8 cellular contexts compared by ENCODE assay signal in the genomic region with DNA sequence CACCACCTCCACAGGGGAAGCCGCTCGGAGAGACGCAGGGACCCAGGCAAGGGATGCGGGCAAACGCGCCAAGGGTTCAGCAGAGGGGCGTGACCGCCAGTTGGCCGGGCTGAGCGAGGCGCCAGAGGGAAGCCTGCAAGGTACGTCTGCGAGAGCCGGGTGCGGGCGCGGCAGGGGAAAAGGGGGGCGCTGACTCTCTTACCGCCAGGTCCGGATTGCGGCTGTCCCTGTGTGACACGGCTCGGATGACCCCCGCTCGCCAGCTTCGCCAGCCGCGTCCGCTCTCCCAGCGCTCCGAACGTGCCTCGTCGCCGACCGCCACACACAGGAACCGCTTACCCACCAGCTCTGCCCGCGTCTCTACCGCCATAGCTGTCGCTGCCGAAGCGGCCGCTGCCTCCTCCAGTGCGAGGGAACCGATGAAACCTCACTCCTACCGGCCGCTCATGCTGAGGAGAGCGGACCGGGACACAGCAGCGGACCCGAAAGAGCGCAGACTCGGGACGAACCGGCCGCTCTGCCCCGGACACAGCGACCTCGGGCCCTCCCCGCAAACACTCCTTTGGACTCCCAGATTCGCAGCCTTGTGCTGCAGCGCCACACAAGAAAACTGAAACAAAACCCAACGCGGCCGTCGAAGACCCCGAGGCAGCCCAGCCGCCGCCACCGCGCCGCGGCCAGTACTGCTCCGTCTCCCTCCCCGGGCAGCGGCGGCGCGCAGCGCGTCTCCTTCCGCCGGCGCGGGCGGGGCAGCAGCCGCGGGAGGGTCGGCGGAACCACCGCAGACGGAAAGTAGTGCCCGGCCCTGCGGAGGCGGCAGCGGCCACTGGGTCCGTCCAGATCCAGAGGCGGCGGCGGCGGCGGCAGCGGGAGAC. TPM values are rescaled to one million over a fixed set of nuclear protein-coding genes. Genes with fewer than 3 reads are reported as not detected.
DNase-seq lines count a peak whose midpoint lies in the region; ATAC-seq, FAIRE-seq and TF ChIP-seq lines count a peak whose summit lies in the region.

A gene with protein sequence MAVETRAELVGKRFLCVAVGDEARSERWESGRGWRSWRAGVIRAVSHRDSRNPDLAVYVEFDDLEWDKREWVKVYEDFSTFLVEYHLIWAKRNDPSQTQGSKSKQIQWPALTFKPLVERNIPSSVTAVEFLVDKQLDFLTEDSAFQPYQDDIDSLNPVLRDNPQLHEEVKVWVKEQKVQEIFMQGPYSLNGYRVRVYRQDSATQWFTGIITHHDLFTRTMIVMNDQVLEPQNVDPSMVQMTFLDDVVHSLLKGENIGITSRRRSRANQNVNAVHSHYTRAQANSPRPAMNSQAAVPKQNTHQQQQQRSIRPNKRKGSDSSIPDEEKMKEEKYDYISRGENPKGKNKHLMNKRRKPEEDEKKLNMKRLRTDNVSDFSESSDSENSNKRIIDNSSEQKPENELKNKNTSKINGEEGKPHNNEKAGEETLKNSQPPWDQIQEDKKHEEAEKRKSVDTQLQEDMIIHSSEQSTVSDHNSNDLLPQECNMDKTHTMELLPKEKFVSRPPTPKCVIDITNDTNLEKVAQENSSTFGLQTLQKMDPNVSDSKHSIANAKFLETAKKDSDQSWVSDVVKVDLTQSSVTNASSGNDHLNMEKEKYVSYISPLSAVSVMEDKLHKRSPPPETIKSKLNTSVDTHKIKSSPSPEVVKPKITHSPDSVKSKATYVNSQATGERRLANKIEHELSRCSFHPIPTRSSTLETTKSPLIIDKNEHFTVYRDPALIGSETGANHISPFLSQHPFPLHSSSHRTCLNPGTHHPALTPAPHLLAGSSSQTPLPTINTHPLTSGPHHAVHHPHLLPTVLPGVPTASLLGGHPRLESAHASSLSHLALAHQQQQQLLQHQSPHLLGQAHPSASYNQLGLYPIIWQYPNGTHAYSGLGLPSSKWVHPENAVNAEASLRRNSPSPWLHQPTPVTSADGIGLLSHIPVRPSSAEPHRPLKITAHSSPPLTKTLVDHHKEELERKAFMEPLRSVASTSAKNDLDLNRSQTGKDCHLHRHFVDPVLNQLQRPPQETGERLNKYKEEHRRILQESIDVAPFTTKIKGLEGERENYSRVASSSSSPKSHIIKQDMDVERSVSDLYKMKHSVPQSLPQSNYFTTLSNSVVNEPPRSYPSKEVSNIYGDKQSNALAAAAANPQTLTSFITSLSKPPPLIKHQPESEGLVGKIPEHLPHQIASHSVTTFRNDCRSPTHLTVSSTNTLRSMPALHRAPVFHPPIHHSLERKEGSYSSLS (N-terminal part only) (minus strand): TSS at position 685 of the 875 bp plus-strand sequence. CDS start 315 bp downstream, at position 370.

- no peak for TF ChIP-seq POLR2A in breast epithelium (IDR thresholded peaks at IDR 0.05)

- peak within 1 kb of the TSS; percentile 97 for H3K4me3 ChIP-seq in WERI-Rb-1 (ENCODE audit: low read depth, low read length)
- H3K4me3 ChIP-seq in breast epithelium: peak within 1 kb of the TSS; percentile 83 to 89 (median 88)
- peak within 1 kb of the TSS; percentile 87 for H3K4me3 ChIP-seq in iPS-20b (ENCODE audit: low read length)
- peak within 1 kb of the TSS; percentile 68 to 93 for H3K4me3 ChIP-seq in small intestine (ENCODE audit: low read depth in 1 of 2, low read length in 2 of 2)

- H3K36me3 ChIP-seq in WERI-Rb-1 (peaks cover 7% of the 10 kb centered on the region), breast epithelium (no peaks in the 10 kb centered on the region), iPS-20b (ENCODE audit: insufficient read depth, low read depth, low read length) (no peaks in the 10 kb centered on the region), small intestine (ENCODE audit: control insufficient read depth in 2 of 2, insufficient read depth in 2 of 2, low read length in 2 of 2) (no peaks in the 10 kb centered on the region)

- TF ChIP-seq CTCF in WERI-Rb-1 (IDR thresholded peaks at IDR 0.05; ENCODE audit: low read depth, low read length) (no peak), breast epithelium (IDR thresholded peaks at IDR 0.05) (peak in 1 of 3 donors; percentile 9)

- H3K27ac ChIP-seq in WERI-Rb-1 (peak within 1 kb of the TSS; percentile 91), breast epithelium (peak within 1 kb of the TSS; percentile 91 to 95), iPS-20b (ENCODE audit: low read length) (peak within 1 kb of the TSS; percentile 65), small intestine (ENCODE audit: low read depth in 1 of 2, low read length in 1 of 2) (peak within 1 kb of the TSS; percentile 92 to 97)

- no peak for FAIRE-seq in small intestine (lab: Jason Lieb, UNC)

- DNase-seq in NCI-H187 (lab: John Stamatoyannopoulos, UW) (peak; percentile 29 to 49), NCI-H187 treated with DMSO at 0.1 percent for 48 hours (lab: John Stamatoyannopoulos, UW) (no peak), NCI-H1930 (lab: John Stamatoyannopoulos, UW) (peak; percentile 47 to 70), WERI-Rb-1 (peak; percentile 87), breast epithelium (ENCODE audit: low spot score in 2 of 2) (peak; percentile 62 to 68), small intestine (peak; percentile 74)

- peak within 1 kb of the TSS; percentile 85 for H3K9ac ChIP-seq in iPS-20b (ENCODE audit: low read depth, low read length)

- 0 to 1% (median 0%) methylated on average over 70 to 104 of the region's 104 CpGs for WGBS in small intestine, 3 donors

- H3K9me3 ChIP-seq in WERI-Rb-1 (ENCODE audit: severe bottlenecking) (no peaks in the 10 kb centered on the region), breast epithelium (no peaks in the 10 kb centered on the region), iPS-20b (ENCODE audit: insufficient read depth, low read depth, low read length) (no peaks in the 10 kb centered on the region), small intestine (ENCODE audit: control insufficient read depth, low read depth) (no peaks in the 10 kb centered on the region)

- ATAC-seq in HG02763 (IDR thresholded peaks at IDR 0.05; ENCODE audit: unreplicated experiment): peak; percentile 63

- H3K27me3 ChIP-seq in WERI-Rb-1 (ENCODE audit: insufficient read depth, low read depth, severe bottlenecking): no peaks in the 10 kb centered on the region
- H3K27me3 ChIP-seq in breast epithelium: no peaks in the 10 kb centered on the region
- no peaks in the 10 kb centered on the region for H3K27me3 ChIP-seq in iPS-20b (ENCODE audit: insufficient read depth, low read length)
- no peaks in the 10 kb centered on the region for H3K27me3 ChIP-seq in small intestine (ENCODE audit: control insufficient read depth in 2 of 2, insufficient read depth in 2 of 2, low read length in 2 of 2)

- intact Hi-C loops in breast epithelium (cut with DNase I; ENCODE audit: low total_unique reads): no loop called here

- H3K4me1 ChIP-seq in breast epithelium (no peaks in the 10 kb centered on the region), iPS-20b (ENCODE audit: insufficient read depth, low read length) (peaks cover 3% of the 10 kb centered on the region; the same call in 1 of the 2 replicates), small intestine (ENCODE audit: control insufficient read depth in 2 of 2, insufficient read depth in 1 of 2, low read depth in 1 of 2, low read length in 1 of 2) (peaks cover 0 to 2% of the 10 kb centered on the region in 2 donors)

RNA-seq across cellular contexts. Expression of the gene that starts here (rescaled TPM):
- 100 to 1,000 TPM; 134 to 327 (median 162) TPM for total RNA-seq in breast epithelium
- 10 to 100 TPM; 22.4 to 50.5 (median 27.6) TPM for polyA plus RNA-seq in small intestine
